8 cellular contexts compared by ENCODE assay signal in the genomic region with DNA sequence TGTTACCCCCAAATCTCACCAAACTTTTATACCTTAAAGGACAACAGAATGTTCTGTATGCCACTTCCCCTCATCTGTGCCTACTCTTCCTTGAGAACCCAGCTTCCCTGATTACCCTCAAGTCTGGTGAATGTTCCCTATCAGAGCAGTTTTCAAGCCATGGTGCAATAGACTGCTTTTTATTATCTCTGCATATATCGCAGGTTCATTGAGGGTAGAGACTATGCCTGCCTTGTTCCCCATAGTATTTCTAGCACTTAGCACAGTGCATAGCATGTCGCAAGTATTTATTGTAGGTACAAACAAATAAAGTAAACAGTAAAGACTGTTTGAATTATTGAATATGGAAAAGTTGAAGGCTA.
A peak's percentile ranks its signal among the peaks of the same experiment; 100 is the strongest.
DNase-seq lines count a peak whose midpoint lies in the region; ATAC-seq, FAIRE-seq and TF ChIP-seq lines count a peak whose summit lies in the region.

No MANE protein-coding gene starts in this region.

- H3K4me3 ChIP-seq in H1 (ENCODE audit: extremely low read depth in 1 of 4, insufficient read depth in 2 of 4, low read depth in 3 of 4, low read length in 4 of 4) (no peak overlapping the region), small intestine (ENCODE audit: low read depth in 1 of 2, low read length in 2 of 2) (no peak overlapping the region)

- no peak overlapping the region for H4K8ac ChIP-seq in H1 (ENCODE audit: extremely low read depth, insufficient read depth, low read length)

- H2BK5ac ChIP-seq in H1 (ENCODE audit: low read depth, low read length): no peak overlapping the region

- H3K9me3 ChIP-seq in H1 (ENCODE audit: insufficient read depth in 2 of 2, low read depth in 1 of 2, low read length in 1 of 2) (no peaks in the 10 kb centered on the region), small intestine (ENCODE audit: control insufficient read depth, low read depth) (no peaks in the 10 kb centered on the region)

- H3K79me1 ChIP-seq in H1 (ENCODE audit: low read depth, low read length): peaks cover 3% of the 10 kb centered on the region

- H2AK5ac ChIP-seq in H1 (ENCODE audit: low read depth, low read length): no peak overlapping the region

- 61% methylated on average over 2 of the region's 2 CpGs; no CpG with 5 or more reads in 1 of the 2 experiments for WGBS in H1 (ENCODE audit: extremely low coverage in 1 of 2, insufficient coverage in 1 of 2, insufficient read length in 1 of 2, insufficient replicate concordance in 2 of 2, low coverage in 1 of 2, low lambda C conversion rate in 2 of 2, missing lambda C conversion rate in 1 of 2), 2 experiments
- WGBS in small intestine, 3 donors: 23 to 29% (median 25%) methylated on average over 2 of the region's 2 CpGs

- POLR2A ChIA-PET in H1 (lab: Charles Lee; ENCODE audit: partially characterized antibody): interaction anchor here (1.1 to 1.7 kb wide), 2 partner anchors 11 to 84 kb away, joined by 3 read pairs; no protein-coding TSS in a partner anchor

- no peak overlapping the region for H2AFZ ChIP-seq in H1 (ENCODE audit: low read length)

- TF ChIP-seq POLR2A in H1 (IDR thresholded peaks at IDR 0.05; ENCODE audit: control extremely low read depth in 1 of 2, low read depth in 2 of 2, low read length in 2 of 2): no peak

- H2BK120ac ChIP-seq in H1 (replicated peaks; ENCODE audit: low read depth, low read length): no peak overlapping the region

- no peak for DNase-seq in H1 (ENCODE audit: low read depth in 1 of 2, low spot score in 2 of 2)
- no peak for DNase-seq in small intestine
- no peak for DNase-seq in KBM-7
- DNase-seq in OCI-M2 (lab: John Stamatoyannopoulos, UW; ENCODE audit: unreplicated experiment): no peak
- DNase-seq in A172 (ENCODE audit: low spot score): no peak

- TF ChIP-seq EP300 in H1 (IDR thresholded peaks at IDR 0.05; ENCODE audit: borderline replicate concordance in 1 of 2, low read depth in 2 of 2, low read length in 2 of 2): no peak

- H2BK12ac ChIP-seq in H1 (ENCODE audit: low read depth, low read length): no peak overlapping the region

- 0 out of 4 replicates have a peak, but pooled peaks cover 0 to 9% of the 10 kb centered on the region in 2 experiments for H3K79me2 ChIP-seq in H1 (ENCODE audit: control insufficient read depth in 1 of 2, insufficient read depth in 2 of 2, low read length in 2 of 2)

- peaks cover 0 to 5% of the 10 kb centered on the region in 2 experiments for H4K20me1 ChIP-seq in H1 (replicated peaks in 1 of 2; ENCODE audit: control insufficient read depth in 1 of 2, insufficient read depth in 2 of 2, low read length in 2 of 2)

- no peak for TF ChIP-seq RAD21 in H1 (IDR thresholded peaks at IDR 0.05 in 1 of 2, conservative IDR thresholded peaks at IDR 0.05 in 1 of 2; ENCODE audit: low read depth in 2 of 2, low read length in 2 of 2)

- H3K4ac ChIP-seq in H1 (replicated peaks; ENCODE audit: insufficient read length, low read depth, low read length): no peak overlapping the region

- H3K27me3 ChIP-seq in H1 (replicated peaks in 1 of 4; ENCODE audit: control insufficient read depth in 3 of 4, extremely low read depth in 1 of 4, insufficient read depth in 3 of 4, low read length in 3 of 4) (no peaks in the 10 kb centered on the region), small intestine (ENCODE audit: control insufficient read depth in 2 of 2, insufficient read depth in 2 of 2, low read length in 2 of 2) (no peaks in the 10 kb centered on the region)

- TF ChIP-seq CTCF in H1 (IDR thresholded peaks at IDR 0.05; ENCODE audit: control extremely low read depth in 1 of 3, insufficient read depth in 1 of 3, low read depth in 1 of 3, low read length in 3 of 3): no peak

- peak; percentile 27 for ATAC-seq in GM19455 (IDR thresholded peaks at IDR 0.05; ENCODE audit: unreplicated experiment)
- peak; percentile 29 for ATAC-seq in HG03460 (IDR thresholded peaks at IDR 0.05; ENCODE audit: unreplicated experiment)
- ATAC-seq in GM18858 (IDR thresholded peaks at IDR 0.05; ENCODE audit: unreplicated experiment): no peak

- CTCF ChIA-PET in H1 (lab: Charles Lee; ENCODE audit: partially characterized antibody): interaction anchor here (0.8 to 1.4 kb wide), 5 partner anchors 29 to 102 kb away, joined by 3 to 4 read pairs (median 3); a partner anchor contains a TSS

- no peak overlapping the region for H3K27ac ChIP-seq in H1 (ENCODE audit: low read depth, low read length)
- peak overlapping the region; percentile 52 to 71 for H3K27ac ChIP-seq in small intestine (ENCODE audit: low read depth in 1 of 2, low read length in 1 of 2)

- H3K23ac ChIP-seq in H1 (ENCODE audit: insufficient read length): no peak overlapping the region

- H3K36me3 ChIP-seq in H1 (ENCODE audit: control insufficient read depth in 2 of 4, insufficient read depth in 4 of 4, low read length in 3 of 4) (peaks cover 0 to 5% (median 0%) of the 10 kb centered on the region in 4 experiments; a peak in 1 of 8 replicates), small intestine (ENCODE audit: control insufficient read depth in 2 of 2, insufficient read depth in 2 of 2, low read length in 2 of 2) (no peaks in the 10 kb centered on the region)

- H3K56ac ChIP-seq in H1 (replicated peaks; ENCODE audit: insufficient read length, low read depth, low read length): no peak overlapping the region

- FAIRE-seq in H1 (lab: Jason Lieb, UNC) (no peak), small intestine (lab: Jason Lieb, UNC) (no peak)

- no peak overlapping the region for H2BK15ac ChIP-seq in H1 (ENCODE audit: low read length)

- peaks cover 2 to 3% (median 3%) of the 10 kb centered on the region in 4 experiments; a peak in 5 of 7 replicates for H3K4me1 ChIP-seq in H1 (replicated peaks in 1 of 4; ENCODE audit: control insufficient read depth in 3 of 4, insufficient read depth in 4 of 4, low read length in 3 of 4)
- peaks cover 0 to 6% of the 10 kb centered on the region in 2 donors for H3K4me1 ChIP-seq in small intestine (ENCODE audit: control insufficient read depth in 2 of 2, insufficient read depth in 1 of 2, low read depth in 1 of 2, low read length in 1 of 2)

- no peak overlapping the region for H3K18ac ChIP-seq in H1 (ENCODE audit: extremely low read depth, low read length)

- H4K5ac ChIP-seq in H1 (ENCODE audit: insufficient read length, low read depth, low read length): no peak overlapping the region

- no peak overlapping the region for H2BK20ac ChIP-seq in H1 (ENCODE audit: low read length)

- in situ Hi-C loops in KBM-7 (cut with MboI; ENCODE audit: low pct_unique_long_range_greater_than_20kb, low sequenced_read_pairs): no loop called here

- no peaks in the 10 kb centered on the region; the same call in 1 of the 2 replicates for H3K23me2 ChIP-seq in H1 (ENCODE audit: low read depth, low read length)

- no peak overlapping the region for H4K91ac ChIP-seq in H1 (replicated peaks; ENCODE audit: insufficient read length, low read length)

- peak overlapping the region; percentile 4 for H3K14ac ChIP-seq in H1 (ENCODE audit: insufficient read length)

- no peak overlapping the region for H3K9ac ChIP-seq in H1 (replicated peaks in 1 of 4; ENCODE audit: extremely low read depth in 1 of 4, low read depth in 3 of 4, low read length in 3 of 4)

- no peak overlapping the region for H3K4me2 ChIP-seq in H1 (ENCODE audit: insufficient read depth in 1 of 2, low read depth in 2 of 2, low read length in 2 of 2)

TF ChIP-seq in H1, 55 proteins besides CTCF, POLR2A, EP300 and RAD21:
- TF ChIP-seq TBP (IDR thresholded peaks at IDR 0.05; ENCODE audit: low read depth, low read length): no peak
- no peak for TF ChIP-seq GABPA (IDR thresholded peaks at IDR 0.05; ENCODE audit: borderline replicate concordance, insufficient read depth, low read length)
- TF ChIP-seq, protein P1, sequence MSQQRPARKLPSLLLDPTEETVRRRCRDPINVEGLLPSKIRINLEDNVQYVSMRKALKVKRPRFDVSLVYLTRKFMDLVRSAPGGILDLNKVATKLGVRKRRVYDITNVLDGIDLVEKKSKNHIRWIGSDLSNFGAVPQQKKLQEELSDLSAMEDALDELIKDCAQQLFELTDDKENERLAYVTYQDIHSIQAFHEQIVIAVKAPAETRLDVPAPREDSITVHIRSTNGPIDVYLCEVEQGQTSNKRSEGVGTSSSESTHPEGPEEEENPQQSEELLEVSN (IDR thresholded peaks at IDR 0.05): no peak
- no peak for TF ChIP-seq RXRA (IDR thresholded peaks at IDR 0.05; ENCODE audit: insufficient read depth, low read depth, low read length)
- no peak for TF ChIP-seq FOSL1 (IDR thresholded peaks at IDR 0.05; ENCODE audit: insufficient read depth, low read depth, low read length)
- no peak for TF ChIP-seq BACH1 (IDR thresholded peaks at IDR 0.05; ENCODE audit: low read length)
- TF ChIP-seq, protein P2, sequence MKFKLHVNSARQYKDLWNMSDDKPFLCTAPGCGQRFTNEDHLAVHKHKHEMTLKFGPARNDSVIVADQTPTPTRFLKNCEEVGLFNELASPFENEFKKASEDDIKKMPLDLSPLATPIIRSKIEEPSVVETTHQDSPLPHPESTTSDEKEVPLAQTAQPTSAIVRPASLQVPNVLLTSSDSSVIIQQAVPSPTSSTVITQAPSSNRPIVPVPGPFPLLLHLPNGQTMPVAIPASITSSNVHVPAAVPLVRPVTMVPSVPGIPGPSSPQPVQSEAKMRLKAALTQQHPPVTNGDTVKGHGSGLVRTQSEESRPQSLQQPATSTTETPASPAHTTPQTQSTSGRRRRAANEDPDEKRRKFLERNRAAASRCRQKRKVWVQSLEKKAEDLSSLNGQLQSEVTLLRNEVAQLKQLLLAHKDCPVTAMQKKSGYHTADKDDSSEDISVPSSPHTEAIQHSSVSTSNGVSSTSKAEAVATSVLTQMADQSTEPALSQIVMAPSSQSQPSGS (IDR thresholded peaks at IDR 0.05; ENCODE audit: low read length): no peak
- no peak for TF ChIP-seq KDM1A (IDR thresholded peaks at IDR 0.05; ENCODE audit: borderline replicate concordance, low read length)
- TF ChIP-seq SP2 (IDR thresholded peaks at IDR 0.05; ENCODE audit: low read length): no peak
- no peak for TF ChIP-seq RBBP5 (IDR thresholded peaks at IDR 0.05; ENCODE audit: borderline replicate concordance, low read depth, low read length)
- TF ChIP-seq NRF1 (IDR thresholded peaks at IDR 0.05; ENCODE audit: low read depth, low read length): no peak
